In genomic region chr6:69813508-69813907, GRCh38 we compare ENCODE assay signal across 8 cellular contexts. TPM values are rescaled to one million over a fixed set of nuclear protein-coding genes. Genes with fewer than 3 reads are reported as not detected.
DNase-seq lines count a peak whose midpoint lies in the region; ATAC-seq lines count a peak whose summit lies in the region.

No MANE protein-coding gene starts in this region.

- ATAC-seq in Right ventricle myocardium superior (ENCODE audit: poor library complexity), result peak; percentile 38
- no peak for ATAC-seq in left ventricle myocardium superior
- peak; percentile 58 for ATAC-seq in HG03469 (IDR thresholded peaks at IDR 0.05; ENCODE audit: unreplicated experiment)
- ATAC-seq in HG03521 (IDR thresholded peaks at IDR 0.05; ENCODE audit: unreplicated experiment), result no peak

- H3K9me3 Mint-ChIP-seq in activated naive CD8-positive, alpha-beta T cell treated with anti-CD3 and anti-CD28 coated beads for 36 hours, result no peaks in the 10 kb centered on the region

- intact Hi-C loops in Right ventricle myocardium superior (cut with DNase I) (no loop called here), left ventricle myocardium superior (cut with micrococcal nuclease) (no loop called here)

- H3K27ac Mint-ChIP-seq in activated naive CD8-positive, alpha-beta T cell treated with anti-CD3 and anti-CD28 coated beads for 36 hours, result peak overlapping the region; percentile 86

- peaks cover 46% of the 10 kb centered on the region for H3K4me1 Mint-ChIP-seq in activated naive CD8-positive, alpha-beta T cell treated with anti-CD3 and anti-CD28 coated beads for 36 hours

- DNase-seq in Right ventricle myocardium superior, result no peak
- DNase-seq in left ventricle myocardium superior, result no peak
- no peak for DNase-seq in activated naive CD8-positive, alpha-beta T cell treated with anti-CD3 and anti-CD28 coated beads for 36 hours
- no peak for DNase-seq in RKO (ENCODE audit: low spot score)
- DNase-seq in SHP77 (lab: John Stamatoyannopoulos, UW), result no peak
- no peak for DNase-seq in activated CD8-positive, alpha-beta memory T cell treated with anti-CD3 and anti-CD28 coated beads for 24 hours

- H3K4me3 Mint-ChIP-seq in activated naive CD8-positive, alpha-beta T cell treated with anti-CD3 and anti-CD28 coated beads for 36 hours, result peak overlapping the region; percentile 5

- H3K27me3 Mint-ChIP-seq in activated naive CD8-positive, alpha-beta T cell treated with anti-CD3 and anti-CD28 coated beads for 36 hours, result no peaks in the 10 kb centered on the region

- H3K36me3 Mint-ChIP-seq in activated naive CD8-positive, alpha-beta T cell treated with anti-CD3 and anti-CD28 coated beads for 36 hours, result peaks cover 2% of the 10 kb centered on the region

RNA-seq across cellular contexts. Expression of gene LMBRD1, which starts 16.7 kb away (rescaled TPM):
- 46.3 TPM for total RNA-seq in Right ventricle myocardium superior
- 49.5 TPM for total RNA-seq in left ventricle myocardium superior
- 10 to 100 TPM; 15.2 TPM for total RNA-seq in activated naive CD8-positive, alpha-beta T cell treated with anti-CD3 and anti-CD28 coated beads for 36 hours

RNA-seq across cellular contexts. Expression of gene COL19A1, which starts 52.8 kb away (rescaled TPM):
- 2.0 TPM for total RNA-seq in Right ventricle myocardium superior
- total RNA-seq in left ventricle myocardium superior, result 1.4 TPM
- under 1 TPM; 0.36 to 0.47 TPM for total RNA-seq in activated naive CD8-positive, alpha-beta T cell treated with anti-CD3 and anti-CD28 coated beads for 36 hours

Comparison
In these comparisons a context has a peak if more than half of its experiments do, and no peak if none do; other contexts are left out.
1. ATAC-seq: peak in Right ventricle myocardium superior (single experiment) and HG03469 (single experiment); none in left ventricle myocardium superior (single experiment) and HG03521 (single experiment).